In genomic region chr11:8006349-8006977, GRCh38 we compare ENCODE assay signal across 8 cellular contexts. TPM values are rescaled to one million over a fixed set of nuclear protein-coding genes. Genes with fewer than 3 reads are reported as not detected.
DNase-seq lines count a peak whose midpoint lies in the region; ATAC-seq, FAIRE-seq and TF ChIP-seq lines count a peak whose summit lies in the region.

No MANE protein-coding gene starts in this region.

- no peaks in the 10 kb centered on the region for H3K36me3 ChIP-seq in esophagus squamous epithelium

- no peak overlapping the region for H3K27ac Mint-ChIP-seq in naive thymus-derived CD8-positive, alpha-beta T cell

- TF ChIP-seq POLR2A in esophagus squamous epithelium (IDR thresholded peaks at IDR 0.05) = no peak

- peaks cover 0 to 2% (median 0%) of the 10 kb centered on the region in 4 donors for H3K4me1 Mint-ChIP-seq in naive thymus-derived CD8-positive, alpha-beta T cell

- intact Hi-C loops in esophagus squamous epithelium (cut with DNase I) = loop anchor here (5.0 kb wide), 1 partner anchor 86 kb away; no protein-coding TSS in a partner anchor

- peaks cover 0 to 2% (median 0%) of the 10 kb centered on the region in 9 donors for H3K9me3 Mint-ChIP-seq in naive thymus-derived CD8-positive, alpha-beta T cell

- no peak overlapping the region for H3K4me3 Mint-ChIP-seq in naive thymus-derived CD8-positive, alpha-beta T cell

- H3K9me3 ChIP-seq in esophagus squamous epithelium = no peaks in the 10 kb centered on the region

- DNase-seq in C1 segment of cervical spinal cord (lab: John Stamatoyannopoulos, UW) (peak in 9 of 14 donors; percentile 7 to 33 (median 20)), NCI-H446 (lab: John Stamatoyannopoulos, UW) (peak; percentile 58 to 73), esophagus squamous epithelium (lab: John Stamatoyannopoulos, UW) (no peak), urothelium cell line (ENCODE audit: low spot score) (peak; percentile 75)
- DNase-seq in activated CD8-positive, alpha-beta memory T cell treated with anti-CD3 and anti-CD28 coated beads for 24 hours = peak; percentile 69
- DNase-seq in naive thymus-derived CD8-positive, alpha-beta T cell = peak in 6 of 10 donors; percentile 14 to 31 (median 29)

- H3K27ac ChIP-seq in esophagus squamous epithelium = no peak overlapping the region

- TF ChIP-seq CTCF in esophagus squamous epithelium (IDR thresholded peaks at IDR 0.05) = peak; percentile 22 to 78 (median 72)

- ATAC-seq in GM18868 (IDR thresholded peaks at IDR 0.05; ENCODE audit: unreplicated experiment) (peak; percentile 76), HG03159 (IDR thresholded peaks at IDR 0.05; ENCODE audit: unreplicated experiment) (peak; percentile 74)
- peak; percentile 54 to 78 for ATAC-seq in naive thymus-derived CD8-positive, alpha-beta T cell

- peaks cover 0 to 3% (median under 1%) of the 10 kb centered on the region in 3 donors for H3K36me3 Mint-ChIP-seq in naive thymus-derived CD8-positive, alpha-beta T cell

- FAIRE-seq in urothelium cell line (lab: Jason Lieb, UNC) = peak; percentile 85

- H3K27me3 ChIP-seq in esophagus squamous epithelium = no peaks in the 10 kb centered on the region

- no peak overlapping the region for H3K4me3 ChIP-seq in esophagus squamous epithelium

- no peaks in the 10 kb centered on the region for H3K4me1 ChIP-seq in esophagus squamous epithelium

- H3K27me3 Mint-ChIP-seq in naive thymus-derived CD8-positive, alpha-beta T cell = peaks cover 6 to 18% (median 10%) of the 10 kb centered on the region in 5 donors

- POLR2A ChIA-PET in naive thymus-derived CD8-positive, alpha-beta T cell (lab: Charles Lee) = no interaction called here

RNA-seq across cellular contexts. Expression of gene EIF3F, which starts 19.3 kb away (rescaled TPM):
- total RNA-seq in esophagus squamous epithelium = 100 to 1,000 TPM; 156 to 237 (median 204) TPM
- total RNA-seq in naive thymus-derived CD8-positive, alpha-beta T cell = 100 to 1,000 TPM; 310 to 319 TPM
- 100 to 1,000 TPM; 408 to 500 (median 458) TPM for polyA plus RNA-seq in naive thymus-derived CD8-positive, alpha-beta T cell

RNA-seq across cellular contexts. Expression of gene NLRP10, which starts 41.2 kb away (rescaled TPM):
- not detected for total RNA-seq in esophagus squamous epithelium
- total RNA-seq in naive thymus-derived CD8-positive, alpha-beta T cell = not detected
- polyA plus RNA-seq in naive thymus-derived CD8-positive, alpha-beta T cell = not detected
